In genomic region chr16:29313559-29313887, GRCh38 we compare ENCODE assay signal across 21 cellular contexts.
"Had no signal": no experiment of that assay in that cellular context is flagged by ENCODE, and none has a peak within 500 bp of the region (broad histone marks: within the 10 kb centered on the region; RNA-seq: fewer than 3 reads in every experiment).

No MANE protein-coding gene starts in this region.

- DNase-seq: activated CD4-positive, alpha-beta memory T cell treated with anti-CD3 and anti-CD28 coated beads, Interleukin-2, amount 10 ng/mL, durations not matched to agents 7 days and 5 days; activated CD4-positive, alpha-beta T cell treated with anti-CD3 and anti-CD28 coated beads for 48 hours; activated effector memory CD4-positive, alpha-beta T cell treated with anti-CD3 and anti-CD28 coated beads, Interleukin-2, amount 50 U/mL, for 16 hours; activated naive CD4-positive, alpha-beta T cell treated with anti-CD3 and anti-CD28 coated beads, Interleukin-2, amount 10 ng/mL, durations not matched to agents 7 days and 5 days; activated T-cell treated with anti-CD3 and anti-CD28 coated beads, Interleukin-2, amount 50 U/mL, for 72 hours; dermis blood vessel endothelial cell; effector memory CD4-positive, alpha-beta T cell; foreskin melanocyte; hippocampal formation; kidney glomerular epithelial cell; naive thymus-derived CD4-positive, alpha-beta T cell; stimulated activated CD4-positive, alpha-beta T cell treated with anti-CD3 and anti-CD28 coated beads, Interleukin-1b, Interleukin-23, amount 100 ng/mL, for 48 hours; stimulated activated naive CD8-positive, alpha-beta T cell treated with anti-CD3 and anti-CD28 coated beads, Interleukin-15, amount 100 ng/mL, for 72 hours had no signal

- H2AFZ ChIP-seq: parathyroid adenoma had no signal

- H3K4me3 Mint-ChIP-seq: activated CD4-positive, alpha-beta memory T cell treated with anti-CD3 and anti-CD28 coated beads, Interleukin-2, amount 10 ng/mL, durations not matched to agents 7 days and 5 days; activated naive CD4-positive, alpha-beta T cell treated with anti-CD3 and anti-CD28 coated beads, Interleukin-2, amount 10 ng/mL, durations not matched to agents 7 days and 5 days; activated T-cell treated with anti-CD3 and anti-CD28 coated beads, Interleukin-2, amount 50 U/mL, for 72 hours; naive thymus-derived CD4-positive, alpha-beta T cell; stimulated activated naive CD8-positive, alpha-beta T cell treated with anti-CD3 and anti-CD28 coated beads, Interleukin-15, amount 100 ng/mL, for 72 hours had no signal

- H3K27ac ChIP-seq: cardiac muscle cell, left lung, parathyroid adenoma, skin epidermis, tibial artery had no signal

- H3K4me3 ChIP-seq: cardiac muscle cell, left lung, lung, skin epidermis, tibial artery had no signal

- H3K9me3 ChIP-seq: left lung, tibial artery had no signal

- H3K27me3 ChIP-seq: cardiac muscle cell, left lung, tibial artery had no signal

- FAIRE-seq: urothelium cell line had no signal

- H3K4me1 ChIP-seq: tibial artery had no signal

- H3K79me2 ChIP-seq: parathyroid adenoma had no signal

- H3K9ac ChIP-seq: parathyroid adenoma had no signal

- H3K9me3 Mint-ChIP-seq: activated CD4-positive, alpha-beta memory T cell treated with anti-CD3 and anti-CD28 coated beads, Interleukin-2, amount 10 ng/mL, durations not matched to agents 7 days and 5 days; activated naive CD4-positive, alpha-beta T cell treated with anti-CD3 and anti-CD28 coated beads, Interleukin-2, amount 10 ng/mL, durations not matched to agents 7 days and 5 days; activated T-cell treated with anti-CD3 and anti-CD28 coated beads, Interleukin-2, amount 50 U/mL, for 72 hours; naive thymus-derived CD4-positive, alpha-beta T cell; stimulated activated naive CD8-positive, alpha-beta T cell treated with anti-CD3 and anti-CD28 coated beads, Interleukin-15, amount 100 ng/mL, for 72 hours had no signal

- H3K27ac Mint-ChIP-seq: activated CD4-positive, alpha-beta memory T cell treated with anti-CD3 and anti-CD28 coated beads, Interleukin-2, amount 10 ng/mL, durations not matched to agents 7 days and 5 days; activated naive CD4-positive, alpha-beta T cell treated with anti-CD3 and anti-CD28 coated beads, Interleukin-2, amount 10 ng/mL, durations not matched to agents 7 days and 5 days; activated T-cell treated with anti-CD3 and anti-CD28 coated beads, Interleukin-2, amount 50 U/mL, for 72 hours had no signal

- ATAC-seq: activated T-cell treated with anti-CD3 and anti-CD28 coated beads, Interleukin-2, amount 50 U/mL, for 72 hours; left lung; naive thymus-derived CD4-positive, alpha-beta T cell; right cardiac atrium; stimulated activated naive CD8-positive, alpha-beta T cell treated with anti-CD3 and anti-CD28 coated beads, Interleukin-15, amount 100 ng/mL, for 72 hours had no signal

- H3K36me3 ChIP-seq: cardiac muscle cell, left lung, tibial artery had no signal

- H3K36me3 Mint-ChIP-seq: activated naive CD4-positive, alpha-beta T cell treated with anti-CD3 and anti-CD28 coated beads, Interleukin-2, amount 10 ng/mL, durations not matched to agents 7 days and 5 days had no signal

- H3K27me3 Mint-ChIP-seq: activated CD4-positive, alpha-beta memory T cell treated with anti-CD3 and anti-CD28 coated beads, Interleukin-2, amount 10 ng/mL, durations not matched to agents 7 days and 5 days; activated naive CD4-positive, alpha-beta T cell treated with anti-CD3 and anti-CD28 coated beads, Interleukin-2, amount 10 ng/mL, durations not matched to agents 7 days and 5 days; naive thymus-derived CD4-positive, alpha-beta T cell; stimulated activated naive CD8-positive, alpha-beta T cell treated with anti-CD3 and anti-CD28 coated beads, Interleukin-15, amount 100 ng/mL, for 72 hours had no signal
